ENCODE assay signal across 1 cellular context in the genomic region with DNA sequence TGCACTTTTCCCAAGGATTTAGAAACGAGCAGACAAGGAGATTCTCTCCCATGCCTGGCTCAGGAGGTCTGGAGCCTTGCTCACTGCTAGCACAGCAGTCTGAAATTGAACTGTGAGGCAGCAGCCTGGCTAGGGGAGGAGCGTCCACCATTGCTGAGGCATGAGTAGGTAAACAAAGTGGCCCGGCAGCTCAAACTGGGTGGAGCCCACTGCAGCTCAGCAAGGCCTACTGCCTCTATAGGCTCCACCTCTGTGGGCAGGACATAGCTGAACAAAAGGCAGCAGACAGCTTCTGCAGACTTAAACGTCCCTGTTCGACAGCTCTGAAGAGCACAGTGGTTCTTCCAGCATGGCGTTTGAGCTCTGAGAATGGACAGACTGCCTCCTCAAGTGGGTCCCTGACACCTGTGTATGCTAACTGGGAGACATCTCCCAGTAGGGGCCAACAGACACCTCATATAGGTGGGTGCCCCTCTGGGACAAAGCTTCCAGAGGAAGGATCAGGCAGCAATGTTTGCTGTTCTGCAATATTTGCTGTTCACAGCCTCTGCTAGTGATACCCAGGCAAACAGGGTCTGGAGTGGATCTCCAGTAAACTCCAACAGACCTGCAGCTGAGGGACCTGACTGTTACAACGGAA.
A peak's percentile ranks its signal among the peaks of the same experiment; 100 is the strongest.
TF ChIP-seq lines count a peak whose summit lies in the region.
"Not testable (repeated sequence)": the region's sequence is repeated elsewhere in the genome, so short reads cannot be mapped to it uniquely, and the experiment has no call there.

No MANE protein-coding gene starts in this region.

TF ChIP-seq in HepG2, 621 proteins besides CTCF, POLR2A, EP300 and RAD21 (continued from another document):
- TF ChIP-seq HMGXB3 (CRISPR knock-in tag; IDR thresholded peaks at IDR 0.05; ENCODE audit: borderline replicate concordance) (peak; percentile 44; the same call in 1 of the 2 replicates), ZMYM4 (CRISPR knock-in tag; IDR thresholded peaks at IDR 0.05) (peak; percentile 53), KAT8 (CRISPR knock-in tag; IDR thresholded peaks at IDR 0.05) (peak; percentile 32; the same call in 1 of the 2 replicates), ZNF350 (CRISPR knock-in tag; IDR thresholded peaks at IDR 0.05; ENCODE audit: borderline replicate concordance, low read depth) (peak; percentile 16; the same call in 1 of the 2 replicates), SAFB2 (CRISPR knock-in tag; IDR thresholded peaks at IDR 0.05; ENCODE audit: borderline replicate concordance, low read depth) (0 out of 2 replicates have a peak, but pooled peaks have one; percentile 35), ZFX (CRISPR knock-in tag; IDR thresholded peaks at IDR 0.05; ENCODE audit: low read depth) (peak; percentile 64; the same call in 1 of the 2 replicates), BORCS8-MEF2B (CRISPR knock-in tag; IDR thresholded peaks at IDR 0.05) (0 out of 2 replicates have a peak, but pooled peaks have one; percentile 24), CCDC6 (CRISPR knock-in tag; IDR thresholded peaks at IDR 0.05) (0 out of 2 replicates have a peak, but pooled peaks have one; percentile 49), IKZF5 (CRISPR knock-in tag; IDR thresholded peaks at IDR 0.05) (peak; percentile 41; the same call in 1 of the 2 replicates), ZNF292 (CRISPR knock-in tag; IDR thresholded peaks at IDR 0.05; ENCODE audit: borderline replicate concordance, low read depth) (peak; percentile 81; the same call in 1 of the 2 replicates), MTERF4 (CRISPR knock-in tag; IDR thresholded peaks at IDR 0.05) (0 out of 2 replicates have a peak, but pooled peaks have one; percentile 56), ZNF772 (CRISPR knock-in tag; IDR thresholded peaks at IDR 0.05) (peak; percentile 62; the same call in 1 of the 2 replicates), PHF21A (CRISPR knock-in tag; IDR thresholded peaks at IDR 0.05) (peak; percentile 26; the same call in 1 of the 2 replicates), FOXA1 (CRISPR knock-in tag; IDR thresholded peaks at IDR 0.05) (peak; percentile 68; the same call in 1 of the 2 replicates), HDAC1 (CRISPR knock-in tag; IDR thresholded peaks at IDR 0.05) (peak; percentile 53; the same call in 1 of the 2 replicates), SOX13 (CRISPR knock-in tag; conservative IDR thresholded peaks at IDR 0.05 in 1 of 2, IDR thresholded peaks at IDR 0.05 in 1 of 2) (peak in 1 of 2 experiments; percentile 36; a peak in 1 of 4 replicates), SALL1 (CRISPR knock-in tag; IDR thresholded peaks at IDR 0.05) (peak; percentile 61; the same call in 1 of the 2 replicates), ZNF160 (CRISPR knock-in tag; IDR thresholded peaks at IDR 0.05) (0 out of 2 replicates have a peak, but pooled peaks have one; percentile 39), KLF12 (CRISPR knock-in tag; IDR thresholded peaks at IDR 0.05; ENCODE audit: borderline replicate concordance) (0 out of 2 replicates have a peak, but pooled peaks have one; percentile 35), TEAD3 (CRISPR knock-in tag; optimal IDR thresholded peaks at IDR 0.05; ENCODE audit: borderline replicate concordance) (peak; percentile 58), FOXP4 (CRISPR knock-in tag; IDR thresholded peaks at IDR 0.05) (peak; percentile 38; the same call in 1 of the 2 replicates), TAF1 (CRISPR knock-in tag; IDR thresholded peaks at IDR 0.05) (peak; percentile 28; the same call in 1 of the 2 replicates), YY1 (IDR thresholded peaks at IDR 0.05; ENCODE audit: insufficient read depth, insufficient replicate concordance, low read depth, low read length) (peak; percentile 68), NONO (CRISPR knock-in tag; conservative IDR thresholded peaks at IDR 0.05) (0 out of 2 replicates have a peak, but pooled peaks have one; percentile 35)
- TF ChIP-seq, protein P1, sequence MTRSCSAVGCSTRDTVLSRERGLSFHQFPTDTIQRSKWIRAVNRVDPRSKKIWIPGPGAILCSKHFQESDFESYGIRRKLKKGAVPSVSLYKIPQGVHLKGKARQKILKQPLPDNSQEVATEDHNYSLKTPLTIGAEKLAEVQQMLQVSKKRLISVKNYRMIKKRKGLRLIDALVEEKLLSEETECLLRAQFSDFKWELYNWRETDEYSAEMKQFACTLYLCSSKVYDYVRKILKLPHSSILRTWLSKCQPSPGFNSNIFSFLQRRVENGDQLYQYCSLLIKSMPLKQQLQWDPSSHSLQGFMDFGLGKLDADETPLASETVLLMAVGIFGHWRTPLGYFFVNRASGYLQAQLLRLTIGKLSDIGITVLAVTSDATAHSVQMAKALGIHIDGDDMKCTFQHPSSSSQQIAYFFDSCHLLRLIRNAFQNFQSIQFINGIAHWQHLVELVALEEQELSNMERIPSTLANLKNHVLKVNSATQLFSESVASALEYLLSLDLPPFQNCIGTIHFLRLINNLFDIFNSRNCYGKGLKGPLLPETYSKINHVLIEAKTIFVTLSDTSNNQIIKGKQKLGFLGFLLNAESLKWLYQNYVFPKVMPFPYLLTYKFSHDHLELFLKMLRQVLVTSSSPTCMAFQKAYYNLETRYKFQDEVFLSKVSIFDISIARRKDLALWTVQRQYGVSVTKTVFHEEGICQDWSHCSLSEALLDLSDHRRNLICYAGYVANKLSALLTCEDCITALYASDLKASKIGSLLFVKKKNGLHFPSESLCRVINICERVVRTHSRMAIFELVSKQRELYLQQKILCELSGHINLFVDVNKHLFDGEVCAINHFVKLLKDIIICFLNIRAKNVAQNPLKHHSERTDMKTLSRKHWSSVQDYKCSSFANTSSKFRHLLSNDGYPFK (CRISPR knock-in tag; IDR thresholded peaks at IDR 0.05; ENCODE audit: borderline replicate concordance): peak; percentile 76; the same call in 1 of the 2 replicates
- not testable (repeated sequence) for TF ChIP-seq FOXA1, SOX13, NONO (IDR thresholded peaks at IDR 0.05)
